8 cellular contexts compared by ENCODE assay signal in the genomic region with DNA sequence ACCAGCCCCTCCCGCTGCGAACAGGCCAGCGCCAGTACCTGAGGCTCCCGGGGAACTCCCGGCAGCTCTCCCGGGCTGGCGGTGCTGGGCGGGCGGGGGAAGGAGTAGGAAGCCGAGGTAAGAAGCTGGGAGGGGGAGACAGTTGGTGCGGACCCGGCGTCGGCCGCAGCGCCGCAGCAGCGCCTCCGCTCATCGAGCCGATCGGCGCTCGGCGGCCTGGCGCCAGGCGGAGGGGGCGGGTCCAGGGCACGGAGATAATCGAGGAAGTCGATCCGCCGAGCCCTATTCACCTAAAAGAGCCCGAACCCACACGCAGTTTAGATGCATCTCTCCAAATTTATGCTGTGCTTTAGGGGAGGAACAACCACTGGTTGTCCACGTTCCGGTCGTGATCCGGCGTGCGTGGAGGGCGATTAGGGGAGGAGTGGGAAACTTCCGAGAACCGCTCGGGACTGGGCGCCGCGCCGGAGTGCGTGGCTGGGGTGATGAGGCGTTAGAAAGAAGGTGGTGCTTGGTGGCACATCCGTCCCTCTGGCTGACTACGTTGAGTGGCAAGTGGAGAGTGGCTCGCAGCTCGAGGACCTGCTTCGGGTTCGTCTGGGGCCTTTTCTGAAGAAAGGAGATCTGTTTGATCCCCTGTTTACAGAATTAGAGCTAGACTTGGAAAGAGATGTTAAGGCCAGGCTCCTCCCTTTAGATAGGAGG. TPM values are rescaled to one million over a fixed set of nuclear protein-coding genes. Genes with fewer than 3 reads are reported as not detected.
DNase-seq lines count a peak whose midpoint lies in the region; ATAC-seq and TF ChIP-seq lines count a peak whose summit lies in the region.

A gene with protein sequence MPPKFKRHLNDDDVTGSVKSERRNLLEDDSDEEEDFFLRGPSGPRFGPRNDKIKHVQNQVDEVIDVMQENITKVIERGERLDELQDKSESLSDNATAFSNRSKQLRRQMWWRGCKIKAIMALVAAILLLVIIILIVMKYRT (minus strand): TSS at position 194 of the 705 bp plus-strand sequence. CDS start 3,651 bp downstream, outside the sequence.

- TF ChIP-seq CTCF in spleen (IDR thresholded peaks at IDR 0.05 in 8 of 11, conservative IDR thresholded peaks at IDR 0.05 in 3 of 11): peak in 3 of 11 experiments; percentile 21 to 27 (median 22)

- 0 to 1% (median 0%) methylated on average over 35 to 57 of the region's 57 CpGs for WGBS in spleen, 5 donors

- peak; percentile 25 to 69 (median 46) for TF ChIP-seq POLR2A in spleen (IDR thresholded peaks at IDR 0.05)

- peaks cover 0 to 16% (median 7%) of the 10 kb centered on the region in 6 donors for H3K36me3 ChIP-seq in spleen

- H3K4me1 ChIP-seq in spleen: peaks cover 30 to 50% (median 39%) of the 10 kb centered on the region in 6 donors

- peak within 1 kb of the TSS; percentile 62 to 95 (median 84) for H3K4me3 ChIP-seq in spleen

- H3K9me3 ChIP-seq in spleen: no peaks in the 10 kb centered on the region

- ATAC-seq in GM18909 (IDR thresholded peaks at IDR 0.05; ENCODE audit: poor library complexity, unreplicated experiment): peak; percentile 93
- peak; percentile 90 for ATAC-seq in HG03139 (IDR thresholded peaks at IDR 0.05; ENCODE audit: unreplicated experiment)

- DNase-seq in AG08396 (ENCODE audit: low spot score) (peak; percentile 87), NCI-H2227 treated with DMSO at 0.1 percent for 48 hours (lab: John Stamatoyannopoulos, UW) (peak; percentile 84), caudate nucleus (lab: John Stamatoyannopoulos, UW) (peak in 60 of 61 donors; percentile 12 to 93 (median 82)), inferior parietal cortex (ENCODE audit: extremely low spot score) (peak; percentile 87), spleen (peak; percentile 97)
- peak; percentile 70 to 85 (median 78) for DNase-seq in activated CD4-positive, CD25-positive, alpha-beta regulatory T cell (lab: John Stamatoyannopoulos, UW)

- peak within 1 kb of the TSS; percentile 96 for H3K27ac ChIP-seq in caudate nucleus (ENCODE audit: low read depth, low read length)
- H3K27ac ChIP-seq in spleen: peak within 1 kb of the TSS; percentile 92 to 99 (median 97)

- no peaks in the 10 kb centered on the region for H3K27me3 ChIP-seq in spleen (replicated peaks in 1 of 7)

- intact Hi-C loops in spleen (cut with DNase I; ENCODE audit: low total_unique reads): loop anchor here (5.0 kb wide), 1 partner anchor 40 kb away; a partner anchor contains a TSS

RNA-seq across cellular contexts. Expression of the gene that starts here (rescaled TPM):
- total RNA-seq in spleen: 10 to 100 TPM; 14.1 to 21.7 (median 16.3) TPM
- polyA plus RNA-seq in spleen: 1 to 10 TPM; 7.4 to 9.8 (median 8.0) TPM

Comparison
In these comparisons a context has a peak if more than half of its experiments do, and no peak if none do; other contexts are left out.
1. Peak in every context shown above with its lines: DNase-seq, ATAC-seq, H3K4me3 ChIP-seq and H3K27ac ChIP-seq.